ENCODE assay signal across 14 cellular contexts in genomic region chr2:40372586-40372985, GRCh38.
DNase-seq lines count a peak whose midpoint lies in the region; TF ChIP-seq lines count a peak whose summit lies in the region.
"Had no signal": no experiment of that assay in that cellular context is flagged by ENCODE, and none has a peak within 500 bp of the region (broad histone marks: within the 10 kb centered on the region; RNA-seq: fewer than 3 reads in every experiment).

No MANE protein-coding gene starts in this region.

- H3K4me1 ChIP-seq in BLaER1 treated with 17β-estradiol and CSF1 and Interleukin-3, amounts not matched to agents 10 nM and 100 nM: peaks cover 3 to 23% (median 16%) of the 10 kb centered on the region in 10 experiments; a peak in 18 of 20 replicates
- H3K4me1 ChIP-seq in left ventricle myocardium inferior: peaks cover 93% of the 10 kb centered on the region
- H3K4me1 ChIP-seq in sigmoid colon: peaks cover 0 to 64% (median 41%) of the 10 kb centered on the region in 4 donors
- peaks cover 3% of the 10 kb centered on the region for H3K4me1 ChIP-seq in ovary (ENCODE audit: insufficient read depth)

- H3K9me3 ChIP-seq in BLaER1 treated with 17β-estradiol and CSF1 and Interleukin-3, amounts not matched to agents 10 nM and 100 nM (replicated peaks in 1 of 11): peaks cover 0 to 20% (median 9%) of the 10 kb centered on the region in 11 experiments; a peak in 11 of 22 replicates
- no peaks in the 10 kb centered on the region for H3K9me3 ChIP-seq in left ventricle myocardium inferior (replicated peaks)
- no peaks in the 10 kb centered on the region for H3K9me3 ChIP-seq in sigmoid colon
- H3K9me3 ChIP-seq in ovary: no peaks in the 10 kb centered on the region
- H3K9me3 ChIP-seq: gastrocnemius medialis had no signal

- DNase-seq in amniotic epithelial cell (ENCODE audit: low read depth): peak; percentile 76
- no peak for DNase-seq in left ventricle myocardium inferior
- DNase-seq in sigmoid colon: no peak
- no peak for DNase-seq in DMS 273 treated with DMSO at 0.1 percent for 48 hours (lab: John Stamatoyannopoulos, UW)
- DNase-seq in ovary: no peak
- no peak for DNase-seq in DMS53 treated with DMSO at 0.1 percent for 48 hours (lab: John Stamatoyannopoulos, UW; ENCODE audit: unreplicated experiment)
- no peak for DNase-seq in SHP77 treated with DMSO at 0.1 percent for 48 hours (lab: John Stamatoyannopoulos, UW)
- DNase-seq: activated CD8-positive, alpha-beta T cell treated with anti-CD3 and anti-CD28 coated beads, Interleukin-2, amount 10 ng/mL, durations not matched to agents 7 days and 5 days; effector CD4-positive, alpha-beta T cell; gastrocnemius medialis; islet precursor cell; NCI-H2171; stimulated activated naive CD4-positive, alpha-beta T cell had no signal

- no peak overlapping the region for H3K9ac ChIP-seq in BLaER1 treated with 17β-estradiol and CSF1 and Interleukin-3, amounts not matched to agents 10 nM and 100 nM

- intact Hi-C loops in left ventricle myocardium inferior (cut with micrococcal nuclease) (no loop called here), sigmoid colon (cut with DNase I) (no loop called here), ovary (cut with DNase I) (no loop called here)

- TF ChIP-seq POLR2A in sigmoid colon (IDR thresholded peaks at IDR 0.05): no peak
- no peak for TF ChIP-seq POLR2A in ovary (IDR thresholded peaks at IDR 0.05)

- TF ChIP-seq EP300 in sigmoid colon (IDR thresholded peaks at IDR 0.05) (no peak), ovary (IDR thresholded peaks at IDR 0.05) (no peak)

- no peaks in the 10 kb centered on the region for H3K27me3 ChIP-seq in BLaER1 treated with 17β-estradiol and CSF1 and Interleukin-3, amounts not matched to agents 10 nM and 100 nM
- no peaks in the 10 kb centered on the region for H3K27me3 ChIP-seq in left ventricle myocardium inferior (ENCODE audit: low read depth)
- no peaks in the 10 kb centered on the region for H3K27me3 ChIP-seq in sigmoid colon
- H3K27me3 ChIP-seq in ovary: no peaks in the 10 kb centered on the region
- H3K27me3 ChIP-seq: gastrocnemius medialis had no signal

- H4K20me1 ChIP-seq in BLaER1 treated with 17β-estradiol and CSF1 and Interleukin-3, amounts not matched to agents 10 nM and 100 nM: no peaks in the 10 kb centered on the region

- no peak overlapping the region for H3K27ac ChIP-seq in BLaER1 treated with 17β-estradiol and CSF1 and Interleukin-3, amounts not matched to agents 10 nM and 100 nM
- H3K27ac ChIP-seq in left ventricle myocardium inferior (replicated peaks): peak overlapping the region; percentile 51
- H3K27ac ChIP-seq in sigmoid colon: peak overlapping the region; percentile 63 to 78 (median 75)
- no peak overlapping the region for H3K27ac ChIP-seq in ovary
- H3K27ac ChIP-seq: gastrocnemius medialis had no signal

- WGBS in sigmoid colon, 2 donors: 73 to 80% methylated on average over 3 of the region's 3 CpGs
- 26 to 75% (median 61%) methylated on average over 3 of the region's 3 CpGs for WGBS in ovary, 3 donors

- H3K4me3 ChIP-seq in BLaER1 treated with 17β-estradiol and CSF1 and Interleukin-3, amounts not matched to agents 10 nM and 100 nM: no peak overlapping the region
- H3K4me3 ChIP-seq in left ventricle myocardium inferior (no peak overlapping the region), sigmoid colon (no peak overlapping the region), ovary (no peak overlapping the region)
- H3K4me3 ChIP-seq: gastrocnemius medialis had no signal

- H3K4me2 ChIP-seq in BLaER1 treated with 17β-estradiol and CSF1 and Interleukin-3, amounts not matched to agents 10 nM and 100 nM: peak overlapping the region in 9 of 11 experiments; percentile 3 to 59 (median 38); a peak in 14 of 22 replicates

- no peak for TF ChIP-seq CTCF in left ventricle myocardium inferior (IDR thresholded peaks at IDR 0.05; ENCODE audit: borderline replicate concordance)
- TF ChIP-seq CTCF in sigmoid colon (IDR thresholded peaks at IDR 0.05): no peak
- no peak for TF ChIP-seq CTCF in ovary (IDR thresholded peaks at IDR 0.05)

- H3K36me3 ChIP-seq in BLaER1 treated with 17β-estradiol and CSF1 and Interleukin-3, amounts not matched to agents 10 nM and 100 nM: peaks cover 0 to 9% (median 3%) of the 10 kb centered on the region in 11 experiments; a peak in 6 of 22 replicates
- H3K36me3 ChIP-seq in left ventricle myocardium inferior (no peaks in the 10 kb centered on the region), sigmoid colon (no peaks in the 10 kb centered on the region), ovary (no peaks in the 10 kb centered on the region)
- H3K36me3 ChIP-seq: gastrocnemius medialis had no signal

Comparison
In these comparisons a context has a peak if more than half of its experiments do, and no peak if none do; other contexts are left out.
1. H3K27ac ChIP-seq: peak in left ventricle myocardium inferior (single experiment) and sigmoid colon (4 of 4); none in BLaER1 treated with 17β-estradiol and CSF1 and Interleukin-3, amounts not matched to agents 10 nM and 100 nM (0 of 11) and ovary (0 of 2).